ENCODE assay signal across 1 cellular context in the genomic region with DNA sequence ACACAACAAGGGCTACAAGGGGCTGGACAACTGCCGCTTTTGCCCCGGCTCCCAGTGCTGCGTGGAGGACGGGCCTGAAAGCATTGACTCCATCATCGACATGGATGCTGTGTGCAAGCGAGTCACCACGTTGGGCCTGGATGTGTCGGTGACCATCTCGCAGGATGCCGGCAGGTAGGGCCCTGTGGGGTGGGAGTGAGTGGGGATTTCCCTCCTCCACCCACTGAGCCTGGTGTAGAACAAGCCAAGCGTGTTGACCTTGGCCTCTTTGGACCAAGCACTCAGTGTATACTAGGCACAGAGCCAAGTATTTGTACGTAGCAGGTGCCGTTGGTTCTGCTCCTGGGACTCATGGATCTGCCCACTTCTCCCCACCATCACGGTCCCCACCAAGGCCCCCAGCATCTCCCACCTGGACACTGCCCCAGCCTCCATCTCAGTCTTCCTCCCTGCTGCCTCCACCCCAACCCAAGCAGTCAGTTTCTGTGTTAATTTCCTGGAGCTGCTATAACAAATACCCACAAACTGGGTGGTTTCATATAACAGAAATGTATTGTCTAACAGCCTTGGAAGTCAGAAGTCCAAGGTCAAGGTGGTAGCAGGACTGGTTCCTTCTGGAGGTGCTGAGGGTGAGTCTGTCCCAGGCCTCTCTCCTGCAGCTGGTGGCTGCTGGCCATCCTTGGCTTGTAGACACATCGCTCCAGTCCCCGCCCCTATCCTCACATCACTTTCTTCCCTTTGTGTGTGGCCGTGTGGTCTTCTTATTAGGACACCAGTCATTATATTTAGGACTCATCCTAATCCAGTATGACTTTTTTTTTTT.
TF ChIP-seq lines count a peak whose summit lies in the region.

No MANE protein-coding gene starts in this region.

TF ChIP-seq in HepG2, 621 proteins besides CTCF, POLR2A, EP300 and RAD21 (continued from another document and continues in another):
- TF ChIP-seq, protein P1, sequence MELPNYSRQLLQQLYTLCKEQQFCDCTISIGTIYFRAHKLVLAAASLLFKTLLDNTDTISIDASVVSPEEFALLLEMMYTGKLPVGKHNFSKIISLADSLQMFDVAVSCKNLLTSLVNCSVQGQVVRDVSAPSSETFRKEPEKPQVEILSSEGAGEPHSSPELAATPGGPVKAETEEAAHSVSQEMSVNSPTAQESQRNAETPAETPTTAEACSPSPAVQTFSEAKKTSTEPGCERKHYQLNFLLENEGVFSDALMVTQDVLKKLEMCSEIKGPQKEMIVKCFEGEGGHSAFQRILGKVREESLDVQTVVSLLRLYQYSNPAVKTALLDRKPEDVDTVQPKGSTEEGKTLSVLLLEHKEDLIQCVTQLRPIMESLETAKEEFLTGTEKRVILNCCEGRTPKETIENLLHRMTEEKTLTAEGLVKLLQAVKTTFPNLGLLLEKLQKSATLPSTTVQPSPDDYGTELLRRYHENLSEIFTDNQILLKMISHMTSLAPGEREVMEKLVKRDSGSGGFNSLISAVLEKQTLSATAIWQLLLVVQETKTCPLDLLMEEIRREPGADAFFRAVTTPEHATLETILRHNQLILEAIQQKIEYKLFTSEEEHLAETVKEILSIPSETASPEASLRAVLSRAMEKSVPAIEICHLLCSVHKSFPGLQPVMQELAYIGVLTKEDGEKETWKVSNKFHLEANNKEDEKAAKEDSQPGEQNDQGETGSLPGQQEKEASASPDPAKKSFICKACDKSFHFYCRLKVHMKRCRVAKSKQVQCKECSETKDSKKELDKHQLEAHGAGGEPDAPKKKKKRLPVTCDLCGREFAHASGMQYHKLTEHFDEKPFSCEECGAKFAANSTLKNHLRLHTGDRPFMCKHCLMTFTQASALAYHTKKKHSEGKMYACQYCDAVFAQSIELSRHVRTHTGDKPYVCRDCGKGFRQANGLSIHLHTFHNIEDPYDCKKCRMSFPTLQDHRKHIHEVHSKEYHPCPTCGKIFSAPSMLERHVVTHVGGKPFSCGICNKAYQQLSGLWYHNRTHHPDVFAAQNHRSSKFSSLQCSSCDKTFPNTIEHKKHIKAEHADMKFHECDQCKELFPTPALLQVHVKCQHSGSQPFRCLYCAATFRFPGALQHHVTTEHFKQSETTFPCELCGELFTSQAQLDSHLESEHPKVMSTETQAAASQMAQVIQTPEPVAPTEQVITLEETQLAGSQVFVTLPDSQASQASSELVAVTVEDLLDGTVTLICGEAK (IDR thresholded peaks at IDR 0.05) = no peak
- TF ChIP-seq, protein P1 (CRISPR knock-in tag; IDR thresholded peaks at IDR 0.05) = peak; percentile 46; the same call in 1 of the 2 replicates
- TF ChIP-seq SMC3 (IDR thresholded peaks at IDR 0.05; ENCODE audit: low read length) (no peak), ZNF510 (CRISPR knock-in tag; IDR thresholded peaks at IDR 0.05; ENCODE audit: low read depth) (no peak), PHF5A (CRISPR knock-in tag; IDR thresholded peaks at IDR 0.05; ENCODE audit: low read depth, unreplicated experiment) (no peak), MIXL1 (CRISPR knock-in tag; IDR thresholded peaks at IDR 0.05) (no peak), HNF4G (IDR thresholded peaks at IDR 0.05; ENCODE audit: borderline replicate concordance, low read depth, low read length) (peak; percentile 27; the same call in 1 of the 2 replicates), HNF4G (CRISPR knock-in tag; IDR thresholded peaks at IDR 0.05; ENCODE audit: borderline replicate concordance, low read depth) (no peak; the same call in 1 of the 2 replicates), SNRNP70 (IDR thresholded peaks at IDR 0.05; ENCODE audit: low read depth, low read length) (no peak), FOXP4 (CRISPR knock-in tag; IDR thresholded peaks at IDR 0.05) (peak; percentile 62), ZNF788 (CRISPR knock-in tag; IDR thresholded peaks at IDR 0.05; ENCODE audit: borderline replicate concordance) (peak; percentile 51; the same call in 1 of the 2 replicates), PAX8 (CRISPR knock-in tag; IDR thresholded peaks at IDR 0.05; ENCODE audit: borderline replicate concordance) (0 out of 2 replicates have a peak, but pooled peaks have one; percentile 41), HOXD1 (CRISPR knock-in tag; IDR thresholded peaks at IDR 0.05) (no peak), ADNP (CRISPR knock-in tag; IDR thresholded peaks at IDR 0.05) (no peak), ZBTB1 (CRISPR knock-in tag; IDR thresholded peaks at IDR 0.05; ENCODE audit: borderline replicate concordance) (no peak), NCOA5 (CRISPR knock-in tag; IDR thresholded peaks at IDR 0.05) (no peak), MTF1 (CRISPR knock-in tag; IDR thresholded peaks at IDR 0.05) (no peak), ZNF451 (CRISPR knock-in tag; IDR thresholded peaks at IDR 0.05) (no peak), ZNF354B (CRISPR knock-in tag; IDR thresholded peaks at IDR 0.05) (no peak), KDM5A (IDR thresholded peaks at IDR 0.05; ENCODE audit: borderline replicate concordance, low read length) (no peak), IRF9 (CRISPR knock-in tag; IDR thresholded peaks at IDR 0.05; ENCODE audit: borderline replicate concordance) (0 out of 2 replicates have a peak, but pooled peaks have one; percentile 82), RFX1 (IDR thresholded peaks at IDR 0.05) (no peak), SRSF9 (IDR thresholded peaks at IDR 0.05; ENCODE audit: borderline replicate concordance, insufficient read depth, low read depth, low read length, poor library complexity, severe bottlenecking) (no peak), SP2 (CRISPR knock-in tag; IDR thresholded peaks at IDR 0.05) (no peak)
- TF ChIP-seq, protein P2, sequence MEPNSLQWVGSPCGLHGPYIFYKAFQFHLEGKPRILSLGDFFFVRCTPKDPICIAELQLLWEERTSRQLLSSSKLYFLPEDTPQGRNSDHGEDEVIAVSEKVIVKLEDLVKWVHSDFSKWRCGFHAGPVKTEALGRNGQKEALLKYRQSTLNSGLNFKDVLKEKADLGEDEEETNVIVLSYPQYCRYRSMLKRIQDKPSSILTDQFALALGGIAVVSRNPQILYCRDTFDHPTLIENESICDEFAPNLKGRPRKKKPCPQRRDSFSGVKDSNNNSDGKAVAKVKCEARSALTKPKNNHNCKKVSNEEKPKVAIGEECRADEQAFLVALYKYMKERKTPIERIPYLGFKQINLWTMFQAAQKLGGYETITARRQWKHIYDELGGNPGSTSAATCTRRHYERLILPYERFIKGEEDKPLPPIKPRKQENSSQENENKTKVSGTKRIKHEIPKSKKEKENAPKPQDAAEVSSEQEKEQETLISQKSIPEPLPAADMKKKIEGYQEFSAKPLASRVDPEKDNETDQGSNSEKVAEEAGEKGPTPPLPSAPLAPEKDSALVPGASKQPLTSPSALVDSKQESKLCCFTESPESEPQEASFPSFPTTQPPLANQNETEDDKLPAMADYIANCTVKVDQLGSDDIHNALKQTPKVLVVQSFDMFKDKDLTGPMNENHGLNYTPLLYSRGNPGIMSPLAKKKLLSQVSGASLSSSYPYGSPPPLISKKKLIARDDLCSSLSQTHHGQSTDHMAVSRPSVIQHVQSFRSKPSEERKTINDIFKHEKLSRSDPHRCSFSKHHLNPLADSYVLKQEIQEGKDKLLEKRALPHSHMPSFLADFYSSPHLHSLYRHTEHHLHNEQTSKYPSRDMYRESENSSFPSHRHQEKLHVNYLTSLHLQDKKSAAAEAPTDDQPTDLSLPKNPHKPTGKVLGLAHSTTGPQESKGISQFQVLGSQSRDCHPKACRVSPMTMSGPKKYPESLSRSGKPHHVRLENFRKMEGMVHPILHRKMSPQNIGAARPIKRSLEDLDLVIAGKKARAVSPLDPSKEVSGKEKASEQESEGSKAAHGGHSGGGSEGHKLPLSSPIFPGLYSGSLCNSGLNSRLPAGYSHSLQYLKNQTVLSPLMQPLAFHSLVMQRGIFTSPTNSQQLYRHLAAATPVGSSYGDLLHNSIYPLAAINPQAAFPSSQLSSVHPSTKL (CRISPR knock-in tag; IDR thresholded peaks at IDR 0.05) = peak; percentile 58; the same call in 1 of the 2 replicates
- TF ChIP-seq, protein P3, sequence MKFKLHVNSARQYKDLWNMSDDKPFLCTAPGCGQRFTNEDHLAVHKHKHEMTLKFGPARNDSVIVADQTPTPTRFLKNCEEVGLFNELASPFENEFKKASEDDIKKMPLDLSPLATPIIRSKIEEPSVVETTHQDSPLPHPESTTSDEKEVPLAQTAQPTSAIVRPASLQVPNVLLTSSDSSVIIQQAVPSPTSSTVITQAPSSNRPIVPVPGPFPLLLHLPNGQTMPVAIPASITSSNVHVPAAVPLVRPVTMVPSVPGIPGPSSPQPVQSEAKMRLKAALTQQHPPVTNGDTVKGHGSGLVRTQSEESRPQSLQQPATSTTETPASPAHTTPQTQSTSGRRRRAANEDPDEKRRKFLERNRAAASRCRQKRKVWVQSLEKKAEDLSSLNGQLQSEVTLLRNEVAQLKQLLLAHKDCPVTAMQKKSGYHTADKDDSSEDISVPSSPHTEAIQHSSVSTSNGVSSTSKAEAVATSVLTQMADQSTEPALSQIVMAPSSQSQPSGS (CRISPR knock-in tag; IDR thresholded peaks at IDR 0.05) = no peak
- TF ChIP-seq, protein P4, sequence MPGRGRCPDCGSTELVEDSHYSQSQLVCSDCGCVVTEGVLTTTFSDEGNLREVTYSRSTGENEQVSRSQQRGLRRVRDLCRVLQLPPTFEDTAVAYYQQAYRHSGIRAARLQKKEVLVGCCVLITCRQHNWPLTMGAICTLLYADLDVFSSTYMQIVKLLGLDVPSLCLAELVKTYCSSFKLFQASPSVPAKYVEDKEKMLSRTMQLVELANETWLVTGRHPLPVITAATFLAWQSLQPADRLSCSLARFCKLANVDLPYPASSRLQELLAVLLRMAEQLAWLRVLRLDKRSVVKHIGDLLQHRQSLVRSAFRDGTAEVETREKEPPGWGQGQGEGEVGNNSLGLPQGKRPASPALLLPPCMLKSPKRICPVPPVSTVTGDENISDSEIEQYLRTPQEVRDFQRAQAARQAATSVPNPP (CRISPR knock-in tag; IDR thresholded peaks at IDR 0.05) = no peak
- TF ChIP-seq, protein P5, sequence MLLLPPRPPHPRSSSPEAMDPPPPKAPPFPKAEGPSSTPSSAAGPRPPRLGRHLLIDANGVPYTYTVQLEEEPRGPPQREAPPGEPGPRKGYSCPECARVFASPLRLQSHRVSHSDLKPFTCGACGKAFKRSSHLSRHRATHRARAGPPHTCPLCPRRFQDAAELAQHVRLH (CRISPR knock-in tag; IDR thresholded peaks at IDR 0.05; ENCODE audit: borderline replicate concordance, low read depth) = no peak
- TF ChIP-seq, protein P6, sequence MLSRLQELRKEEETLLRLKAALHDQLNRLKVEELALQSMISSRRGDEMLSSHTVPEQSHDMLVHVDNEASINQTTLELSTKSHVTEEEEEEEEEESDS (CRISPR knock-in tag; IDR thresholded peaks at IDR 0.05; ENCODE audit: borderline replicate concordance) = no peak
- TF ChIP-seq, protein P7, sequence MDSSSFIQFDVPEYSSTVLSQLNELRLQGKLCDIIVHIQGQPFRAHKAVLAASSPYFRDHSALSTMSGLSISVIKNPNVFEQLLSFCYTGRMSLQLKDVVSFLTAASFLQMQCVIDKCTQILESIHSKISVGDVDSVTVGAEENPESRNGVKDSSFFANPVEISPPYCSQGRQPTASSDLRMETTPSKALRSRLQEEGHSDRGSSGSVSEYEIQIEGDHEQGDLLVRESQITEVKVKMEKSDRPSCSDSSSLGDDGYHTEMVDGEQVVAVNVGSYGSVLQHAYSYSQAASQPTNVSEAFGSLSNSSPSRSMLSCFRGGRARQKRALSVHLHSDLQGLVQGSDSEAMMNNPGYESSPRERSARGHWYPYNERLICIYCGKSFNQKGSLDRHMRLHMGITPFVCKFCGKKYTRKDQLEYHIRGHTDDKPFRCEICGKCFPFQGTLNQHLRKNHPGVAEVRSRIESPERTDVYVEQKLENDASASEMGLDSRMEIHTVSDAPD (CRISPR knock-in tag; IDR thresholded peaks at IDR 0.05) = no peak
- TF ChIP-seq, protein P8, sequence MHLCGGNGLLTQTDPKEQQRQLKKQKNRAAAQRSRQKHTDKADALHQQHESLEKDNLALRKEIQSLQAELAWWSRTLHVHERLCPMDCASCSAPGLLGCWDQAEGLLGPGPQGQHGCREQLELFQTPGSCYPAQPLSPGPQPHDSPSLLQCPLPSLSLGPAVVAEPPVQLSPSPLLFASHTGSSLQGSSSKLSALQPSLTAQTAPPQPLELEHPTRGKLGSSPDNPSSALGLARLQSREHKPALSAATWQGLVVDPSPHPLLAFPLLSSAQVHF (CRISPR knock-in tag; IDR thresholded peaks at IDR 0.05) = no peak
